In genomic region chr15:41042851-41043250, GRCh38 we compare ENCODE assay signal across 22 cellular contexts.
"Had no signal": no experiment of that assay in that cellular context is flagged by ENCODE, and none has a peak within 500 bp of the region (broad histone marks: within the 10 kb centered on the region; RNA-seq: fewer than 3 reads in every experiment).

No MANE protein-coding gene starts in this region.

- DNase-seq: activated CD4-positive, alpha-beta memory T cell treated with anti-CD3 and anti-CD28 coated beads, Interleukin-2, amount 10 ng/mL, durations not matched to agents 7 days and 5 days; activated CD4-positive, alpha-beta T cell treated with anti-CD3 and anti-CD28 coated beads, Interleukin-2, amount 10 ng/mL, durations not matched to agents 24 days and 14 days; activated naive CD8-positive, alpha-beta T cell treated with anti-CD3 and anti-CD28 coated beads for 36 hours; cortex of kidney; heart right ventricle; islet precursor cell; left cardiac atrium; naive thymus-derived CD8-positive, alpha-beta T cell; ovary; psoas muscle; stimulated activated CD4-positive, alpha-beta T cell treated with anti-CD3 and anti-CD28 coated beads, Interleukin-2, amount 100 ng/mL, for 24 hours; stomach; T-cell; uterus had no signal

- H3K27ac ChIP-seq: epithelial cell of prostate, heart right ventricle, ovary, psoas muscle, right atrium auricular region, skin epidermis, stomach, uterus, VCaP had no signal

- H3K27ac Mint-ChIP-seq: activated CD4-positive, alpha-beta memory T cell treated with anti-CD3 and anti-CD28 coated beads, Interleukin-2, amount 10 ng/mL, durations not matched to agents 7 days and 5 days; activated CD4-positive, alpha-beta T cell treated with anti-CD3 and anti-CD28 coated beads, Interleukin-2, amount 10 ng/mL, durations not matched to agents 24 days and 14 days; activated naive CD8-positive, alpha-beta T cell treated with anti-CD3 and anti-CD28 coated beads for 36 hours; stimulated activated memory B cell treated with anti-CD40 and anti-IgM and Interleukin-4, amounts not matched to agents 10 μg/mL and 1 μg/mL and 100 μg/mL, for 72 hours; T-cell; T-helper 2 cell treated with Interferon-gamma antibody and Interleukin-4, amounts not matched to agents 5 μg/mL and 100 μg/mL, for 36 hours had no signal

- H3K4me1 ChIP-seq: psoas muscle, right atrium auricular region, uterus had no signal

- H3K27me3 Mint-ChIP-seq: activated CD4-positive, alpha-beta memory T cell treated with anti-CD3 and anti-CD28 coated beads, Interleukin-2, amount 10 ng/mL, durations not matched to agents 7 days and 5 days; activated CD4-positive, alpha-beta T cell treated with anti-CD3 and anti-CD28 coated beads, Interleukin-2, amount 10 ng/mL, durations not matched to agents 24 days and 14 days; activated naive CD8-positive, alpha-beta T cell treated with anti-CD3 and anti-CD28 coated beads for 36 hours; naive thymus-derived CD8-positive, alpha-beta T cell; stimulated activated memory B cell treated with anti-CD40 and anti-IgM and Interleukin-4, amounts not matched to agents 10 μg/mL and 1 μg/mL and 100 μg/mL, for 72 hours; T-cell had no signal

- H3K9me3 ChIP-seq: heart right ventricle, ovary, psoas muscle, right atrium auricular region, stomach, uterus had no signal

- H3K9me3 Mint-ChIP-seq: activated CD4-positive, alpha-beta memory T cell treated with anti-CD3 and anti-CD28 coated beads, Interleukin-2, amount 10 ng/mL, durations not matched to agents 7 days and 5 days; activated CD4-positive, alpha-beta T cell treated with anti-CD3 and anti-CD28 coated beads, Interleukin-2, amount 10 ng/mL, durations not matched to agents 24 days and 14 days; activated naive CD8-positive, alpha-beta T cell treated with anti-CD3 and anti-CD28 coated beads for 36 hours; naive thymus-derived CD8-positive, alpha-beta T cell; stimulated activated memory B cell treated with anti-CD40 and anti-IgM and Interleukin-4, amounts not matched to agents 10 μg/mL and 1 μg/mL and 100 μg/mL, for 72 hours; T-cell; T-helper 2 cell treated with Interferon-gamma antibody and Interleukin-4, amounts not matched to agents 5 μg/mL and 100 μg/mL, for 36 hours had no signal

- H3K36me3 ChIP-seq: ovary, uterus had no signal

- H3K4me3 ChIP-seq: heart right ventricle, lung, ovary, psoas muscle, right atrium auricular region, skin epidermis, stomach, uterus had no signal

- H3K4me3 Mint-ChIP-seq: activated CD4-positive, alpha-beta memory T cell treated with anti-CD3 and anti-CD28 coated beads, Interleukin-2, amount 10 ng/mL, durations not matched to agents 7 days and 5 days; activated CD4-positive, alpha-beta T cell treated with anti-CD3 and anti-CD28 coated beads, Interleukin-2, amount 10 ng/mL, durations not matched to agents 24 days and 14 days; activated naive CD8-positive, alpha-beta T cell treated with anti-CD3 and anti-CD28 coated beads for 36 hours; naive thymus-derived CD8-positive, alpha-beta T cell; stimulated activated memory B cell treated with anti-CD40 and anti-IgM and Interleukin-4, amounts not matched to agents 10 μg/mL and 1 μg/mL and 100 μg/mL, for 72 hours; T-cell; T-helper 2 cell treated with Interferon-gamma antibody and Interleukin-4, amounts not matched to agents 5 μg/mL and 100 μg/mL, for 36 hours had no signal

- H3K4me1 Mint-ChIP-seq: activated naive CD8-positive, alpha-beta T cell treated with anti-CD3 and anti-CD28 coated beads for 36 hours; stimulated activated memory B cell treated with anti-CD40 and anti-IgM and Interleukin-4, amounts not matched to agents 10 μg/mL and 1 μg/mL and 100 μg/mL, for 72 hours; T-cell had no signal

- H3K27me3 ChIP-seq: heart right ventricle, ovary, right atrium auricular region, stomach, uterus had no signal

- ATAC-seq: activated CD4-positive, CD25-positive, alpha-beta regulatory T cell treated with anti-CD3 and anti-CD28 coated beads, Interleukin-2, amount 50 U/mL, for 24 hours; naive thymus-derived CD8-positive, alpha-beta T cell; stimulated activated memory B cell treated with anti-CD40 and anti-IgM and Interleukin-4, amounts not matched to agents 10 μg/mL and 1 μg/mL and 100 μg/mL, for 72 hours; T-cell had no signal
